9 cellular contexts compared by ENCODE assay signal in the genomic region with DNA sequence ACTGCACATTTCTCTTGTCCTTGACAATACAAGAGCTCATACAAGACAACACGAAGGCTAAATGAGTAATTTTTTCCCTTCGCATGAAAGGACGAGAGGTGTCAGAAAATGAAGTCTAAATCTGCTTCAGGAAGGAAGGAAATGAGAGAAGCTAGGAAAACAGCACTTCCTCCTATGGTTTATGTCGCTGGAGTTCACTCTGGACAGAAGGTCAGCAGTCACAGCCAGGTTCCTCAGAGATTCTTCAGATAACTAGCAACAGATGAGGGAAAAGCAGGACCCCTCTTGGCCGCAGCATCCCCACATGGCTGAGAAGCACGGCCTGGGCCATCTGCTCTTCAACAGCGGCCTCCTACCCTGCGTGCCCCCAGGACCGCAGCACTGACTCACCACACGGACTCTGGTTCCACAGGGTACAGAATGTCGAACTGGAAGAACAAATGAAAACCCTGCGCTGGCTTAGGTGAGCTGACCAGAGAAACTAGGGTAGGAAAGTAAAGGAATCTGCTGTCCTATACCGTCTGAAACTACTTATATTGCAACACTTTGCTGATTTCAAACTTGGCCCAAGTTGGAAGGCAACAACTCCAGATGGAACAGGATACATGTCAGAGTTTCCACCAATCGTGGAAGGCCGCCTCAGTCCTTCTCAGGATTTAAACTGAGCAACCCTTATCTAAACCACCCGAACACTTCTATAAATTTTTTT. TPM values are rescaled to one million over a fixed set of nuclear protein-coding genes. Genes with fewer than 3 reads are reported as not detected.
DNase-seq lines count a peak whose midpoint lies in the region; ATAC-seq and TF ChIP-seq lines count a peak whose summit lies in the region.
"Had no signal": no experiment of that assay in that cellular context is flagged by ENCODE, and none has a peak within 500 bp of the region (broad histone marks: within the 10 kb centered on the region; RNA-seq: fewer than 3 reads in every experiment).

No MANE protein-coding gene starts in this region.

- H3K4me3 Mint-ChIP-seq in nephron, result peak overlapping the region in 2 of 3 experiments; percentile 21 to 50
- no peak overlapping the region for H3K4me3 Mint-ChIP-seq in activated naive CD8-positive, alpha-beta T cell treated with anti-CD3 and anti-CD28 coated beads for 36 hours

- H3K27me3 Mint-ChIP-seq in nephron (ENCODE audit: low read depth), result no peaks in the 10 kb centered on the region
- no peaks in the 10 kb centered on the region for H3K27me3 Mint-ChIP-seq in activated naive CD8-positive, alpha-beta T cell treated with anti-CD3 and anti-CD28 coated beads for 36 hours

- no peak for ATAC-seq in HG03280 (IDR thresholded peaks at IDR 0.05; ENCODE audit: unreplicated experiment)
- ATAC-seq in HG03439 (IDR thresholded peaks at IDR 0.05; ENCODE audit: unreplicated experiment), result no peak
- ATAC-seq in GM18502 (IDR thresholded peaks at IDR 0.05; ENCODE audit: poor library complexity, unreplicated experiment), result no peak

- H3K9me3 Mint-ChIP-seq in nephron, result no peaks in the 10 kb centered on the region
- H3K9me3 Mint-ChIP-seq in activated naive CD8-positive, alpha-beta T cell treated with anti-CD3 and anti-CD28 coated beads for 36 hours, result no peaks in the 10 kb centered on the region

- DNase-seq in AG10803 (ENCODE audit: low read depth) (peak; percentile 85), NCI-H446 (lab: John Stamatoyannopoulos, UW) (peak; percentile 39 to 66), erythroblast (lab: John Stamatoyannopoulos, UW) (peak; percentile 35 to 52)
- DNase-seq in activated naive CD8-positive, alpha-beta T cell treated with anti-CD3 and anti-CD28 coated beads for 36 hours, result no peak
- DNase-seq: DMS79 had no signal

- no peaks in the 10 kb centered on the region for H3K36me3 Mint-ChIP-seq in nephron (ENCODE audit: low read depth)
- no peaks in the 10 kb centered on the region for H3K36me3 Mint-ChIP-seq in activated naive CD8-positive, alpha-beta T cell treated with anti-CD3 and anti-CD28 coated beads for 36 hours

- no peak for TF ChIP-seq CTCF in AG10803 (conservative IDR thresholded peaks at IDR 0.05; ENCODE audit: low read length)
- no peak for TF ChIP-seq CTCF in nephron (IDR thresholded peaks at IDR 0.05; ENCODE audit: unreplicated experiment in 3 of 3)

- TF ChIP-seq POLR2A in erythroblast (IDR thresholded peaks at IDR 0.05; ENCODE audit: low read length), result no peak

- peaks cover 50% of the 10 kb centered on the region for H3K4me1 Mint-ChIP-seq in nephron
- H3K4me1 Mint-ChIP-seq in activated naive CD8-positive, alpha-beta T cell treated with anti-CD3 and anti-CD28 coated beads for 36 hours, result peaks cover 9% of the 10 kb centered on the region

- peak overlapping the region; percentile 89 to 98 (median 94) for H3K27ac Mint-ChIP-seq in nephron
- no peak overlapping the region for H3K27ac Mint-ChIP-seq in activated naive CD8-positive, alpha-beta T cell treated with anti-CD3 and anti-CD28 coated beads for 36 hours

- peak overlapping the region; percentile 44 for H3K4me3 ChIP-seq in AG10803 (ENCODE audit: low read length)

RNA-seq across cellular contexts. Expression of a gene that starts 26.3 kb away (rescaled TPM):
- 1 to 10 TPM; 2.2 to 2.3 TPM for total RNA-seq in activated naive CD8-positive, alpha-beta T cell treated with anti-CD3 and anti-CD28 coated beads for 36 hours
